ENCODE assay signal across 15 cellular contexts in the genomic region with DNA sequence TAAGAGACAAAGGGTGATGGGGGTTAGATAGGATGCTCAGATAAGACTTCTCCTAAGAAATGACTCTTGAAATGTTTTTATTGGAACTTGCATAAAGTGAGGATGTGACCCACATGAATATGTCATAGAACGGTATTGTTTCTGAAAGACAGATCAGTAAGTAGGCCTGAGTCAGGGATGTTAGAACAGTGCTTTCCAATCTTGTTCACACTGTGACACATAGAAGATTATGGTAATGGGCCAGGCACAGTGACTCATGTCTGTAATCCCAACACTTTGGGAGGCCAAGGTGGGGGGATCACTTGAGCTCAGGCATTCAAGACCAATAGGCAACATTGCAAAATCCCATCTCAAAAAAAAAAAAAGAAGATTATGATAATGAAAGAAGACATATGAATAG. TPM values are rescaled to one million over a fixed set of nuclear protein-coding genes. Genes with fewer than 3 reads are reported as not detected.
DNase-seq lines count a peak whose midpoint lies in the region; ATAC-seq, FAIRE-seq and TF ChIP-seq lines count a peak whose summit lies in the region.
"Had no signal": no experiment of that assay in that cellular context is flagged by ENCODE, and none has a peak within 500 bp of the region (broad histone marks: within the 10 kb centered on the region; RNA-seq: fewer than 3 reads in every experiment).

No MANE protein-coding gene starts in this region.

- no peak overlapping the region for H3K4me3 ChIP-seq in bronchial epithelial cell (ENCODE audit: low read depth, low read length)
- no peak overlapping the region for H3K4me3 ChIP-seq in mesenchymal stem cell (ENCODE audit: insufficient read depth in 1 of 2, low read depth in 1 of 2, low read length in 2 of 2)
- H3K4me3 ChIP-seq in heart right ventricle, result no peak overlapping the region
- H3K4me3 ChIP-seq: PC-9 had no signal

- no peak overlapping the region for H2AFZ ChIP-seq in mesenchymal stem cell (ENCODE audit: low read depth, low read length)
- H2AFZ ChIP-seq: PC-9 had no signal

- H3K4me1 ChIP-seq in mesenchymal stem cell (ENCODE audit: control insufficient read depth, insufficient read depth, low read depth, low read length) (no peaks in the 10 kb centered on the region), heart right ventricle (peaks cover 0 to 7% (median 0%) of the 10 kb centered on the region in 9 donors)
- H3K4me1 ChIP-seq: BE2C had no signal

- H2AK5ac ChIP-seq in mesenchymal stem cell (ENCODE audit: low read length, severe bottlenecking), result no peak overlapping the region

- H3K4me2 ChIP-seq in mesenchymal stem cell (ENCODE audit: low read length, poor library complexity, severe bottlenecking), result no peak overlapping the region
- H3K4me2 ChIP-seq: PC-9 had no signal

- H2BK120ac ChIP-seq in mesenchymal stem cell (ENCODE audit: low read depth, low read length), result no peak overlapping the region

- no peak overlapping the region for H4K8ac ChIP-seq in mesenchymal stem cell (ENCODE audit: low read length)

- TF ChIP-seq CTCF in bronchial epithelial cell (IDR thresholded peaks at IDR 0.05; ENCODE audit: insufficient read depth, low read length, severe bottlenecking) (no peak), heart right ventricle (IDR thresholded peaks at IDR 0.05) (no peak)

- intact Hi-C loops in heart right ventricle (cut with DNase I), result no loop called here

- no peak overlapping the region for H2BK15ac ChIP-seq in mesenchymal stem cell (ENCODE audit: low read depth, poor library complexity, severe bottlenecking)

- no peak for FAIRE-seq in bronchial epithelial cell (lab: Jason Lieb, UNC)

- no peaks in the 10 kb centered on the region for H3K36me3 ChIP-seq in bronchial epithelial cell (ENCODE audit: control insufficient read depth, insufficient read depth, low read length)
- H3K36me3 ChIP-seq in mesenchymal stem cell (ENCODE audit: control insufficient read depth in 1 of 2, insufficient read depth in 2 of 2, low read depth in 1 of 2, low read length in 2 of 2), result no peaks in the 10 kb centered on the region
- no peaks in the 10 kb centered on the region for H3K36me3 ChIP-seq in heart right ventricle
- H3K36me3 ChIP-seq: BE2C had no signal

- H3K4ac ChIP-seq in mesenchymal stem cell (ENCODE audit: low read depth in 1 of 2, low read length in 2 of 2), result no peak overlapping the region

- WGBS in mesenchymal stem cell, result 95% methylated on average over 1 of the region's 1 CpG
- 89 to 91% methylated on average over 1 of the region's 1 CpG for WGBS in heart right ventricle, 2 donors

- no peak overlapping the region for H4K91ac ChIP-seq in mesenchymal stem cell (ENCODE audit: low read length)

- no peaks in the 10 kb centered on the region for H3K27me3 ChIP-seq in bronchial epithelial cell (ENCODE audit: control insufficient read depth, insufficient read depth, low read length)
- H3K27me3 ChIP-seq in mesenchymal stem cell (ENCODE audit: control insufficient read depth in 1 of 2, insufficient read depth in 1 of 2, low read length in 2 of 2), result no peaks in the 10 kb centered on the region
- no peaks in the 10 kb centered on the region for H3K27me3 ChIP-seq in heart right ventricle
- H3K27me3 ChIP-seq: BE2C had no signal

- no peak overlapping the region for H3K9ac ChIP-seq in mesenchymal stem cell (ENCODE audit: low read length)

- H3K14ac ChIP-seq in mesenchymal stem cell (ENCODE audit: low read length in 2 of 2), result no peak overlapping the region

- no peak overlapping the region for H3K23ac ChIP-seq in mesenchymal stem cell (ENCODE audit: low read length in 2 of 2)

- no peak overlapping the region for H3K18ac ChIP-seq in mesenchymal stem cell (ENCODE audit: low read depth in 1 of 2, low read length in 2 of 2)

- ATAC-seq in GM19328 (IDR thresholded peaks at IDR 0.05; ENCODE audit: unreplicated experiment), result no peak
- ATAC-seq in heart right ventricle, result no peak

- H3K9me3 ChIP-seq in mesenchymal stem cell (ENCODE audit: control insufficient read depth, low read length), result no peaks in the 10 kb centered on the region
- H3K9me3 ChIP-seq in heart right ventricle, result peaks cover 0 to 8% (median 0%) of the 10 kb centered on the region in 11 donors
- H3K9me3 ChIP-seq: BE2C had no signal

- no peak overlapping the region for H2BK12ac ChIP-seq in mesenchymal stem cell (ENCODE audit: low read length in 2 of 2)

- H3K27ac ChIP-seq in mesenchymal stem cell (ENCODE audit: low read length, poor library complexity, severe bottlenecking) (no peak overlapping the region), heart right ventricle (no peak overlapping the region)
- H3K27ac ChIP-seq: PC-9 had no signal

- no peaks in the 10 kb centered on the region for H3K79me1 ChIP-seq in mesenchymal stem cell (replicated peaks; ENCODE audit: low read length, poor library complexity, severe bottlenecking)

- H2BK5ac ChIP-seq in mesenchymal stem cell (ENCODE audit: low read depth, low read length, poor library complexity, severe bottlenecking), result no peak overlapping the region

- DNase-seq in Daoy (ENCODE audit: low read depth) (peak; percentile 30), M059J (ENCODE audit: low read depth) (peak; percentile 26), bronchial epithelial cell (ENCODE audit: low read depth) (peak; percentile 17), mesenchymal stem cell (peak; percentile 1), heart right ventricle (no peak), NCI-H2081 (lab: John Stamatoyannopoulos, UW) (no peak)
- DNase-seq: BE2C; CD4-positive, alpha-beta memory T cell; HCEC 1CT; NCI-H1092; NCI-H345; NCI-H69; PC-9 had no signal

RNA-seq across cellular contexts. Expression of gene FMO4, which starts 32.9 kb away (rescaled TPM):
- total RNA-seq in Daoy (2014; rRNA removed; shearing (Covaris generic)), result 0.39 and 0.97 TPM in 2 replicates
- 9.9 and 10.2 TPM in 2 replicates for total RNA-seq in M059J (2014; rRNA removed; shearing (Covaris generic))
- total RNA-seq in bronchial epithelial cell (0.79 and 1.2 TPM in 2 replicates), heart right ventricle (1 to 10 TPM; 2.8 to 8.7 (median 5.3) TPM)
- 1.2 TPM for polyA plus RNA-seq in mesenchymal stem cell (2013, experiment 1 of 2)
- polyA plus RNA-seq in mesenchymal stem cell (2013, experiment 2 of 2), result 1.1 TPM
- polyA plus RNA-seq in heart right ventricle, result 1 to 10 TPM; 1.7 to 7.6 TPM
- total RNA-seq: HT-29 had no signal

Comparison
In these comparisons a context has a peak if more than half of its experiments do, and no peak if none do; other contexts are left out.
1. DNase-seq: peak in Daoy (single experiment), M059J (single experiment), bronchial epithelial cell (single experiment) and mesenchymal stem cell (single experiment); none in heart right ventricle (0 of 2) and NCI-H2081 (0 of 2).